In genomic region chr15:82284381-82284780, GRCh38 we compare ENCODE assay signal across 1 cellular context. TPM values are rescaled to one million over a fixed set of nuclear protein-coding genes. Genes with fewer than 3 reads are reported as not detected.
"Had no signal": no experiment of that assay in that cellular context is flagged by ENCODE, and none has a peak within 500 bp of the region (broad histone marks: within the 10 kb centered on the region; RNA-seq: fewer than 3 reads in every experiment).

No MANE protein-coding gene starts in this region.

RNA-seq across cellular contexts. Expression of gene SAXO2, which starts 21.8 kb away (rescaled TPM):
- total RNA-seq: activated T-helper 17 cell treated with anti-CD3 and anti-CD28 coated beads, Interleukin-2, amount 50 U/mL, for 72 hours had no signal
